ENCODE assay signal across 28 cellular contexts in the genomic region with DNA sequence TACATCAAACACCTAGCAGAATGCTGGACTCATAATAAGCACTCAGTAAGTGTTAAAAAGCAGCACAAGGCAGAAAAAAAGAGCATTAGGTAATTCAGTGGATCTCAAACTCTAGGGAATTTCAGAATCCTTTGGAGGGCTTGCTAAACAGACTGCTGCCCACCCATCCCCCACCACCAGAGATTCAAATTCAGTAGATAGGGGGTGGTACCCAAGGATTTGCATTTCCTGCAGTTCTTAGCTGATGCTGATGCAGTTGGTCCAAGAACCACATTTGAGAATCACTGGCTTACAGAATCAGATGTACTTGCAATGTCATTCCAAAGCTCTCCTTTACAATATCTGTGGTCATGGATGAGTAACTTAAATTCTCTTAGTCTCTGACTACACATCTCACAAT.
"Had no signal": no experiment of that assay in that cellular context is flagged by ENCODE, and none has a peak within 500 bp of the region (broad histone marks: within the 10 kb centered on the region; RNA-seq: fewer than 3 reads in every experiment).

No MANE protein-coding gene starts in this region.

- ATAC-seq: activated CD4-positive, alpha-beta T cell treated with anti-CD3 and anti-CD28 coated beads for 36 hours; activated CD8-positive, alpha-beta memory T cell treated with anti-CD3 and anti-CD28 coated beads, Interleukin-2, amount 10 ng/mL, durations not matched to agents 7 days and 5 days; activated CD8-positive, alpha-beta T cell treated with anti-CD3 and anti-CD28 coated beads, Interleukin-2, amount 10 ng/mL, durations not matched to agents 7 days and 5 days; activated T-cell treated with anti-CD3 and anti-CD28 coated beads, Interleukin-2, amount 50 U/mL, for 72 hours; heart left ventricle; left colon; right lobe of liver had no signal

- H3K9me3 Mint-ChIP-seq: mesothelial cell of epicardium had no signal

- H3K4me1 Mint-ChIP-seq: activated B cell treated with CpG ODN at 0.5 μM for 24 hours; activated CD4-positive, alpha-beta T cell treated with anti-CD3 and anti-CD28 coated beads for 36 hours; activated CD8-positive, alpha-beta memory T cell treated with anti-CD3 and anti-CD28 coated beads, Interleukin-2, amount 10 ng/mL, durations not matched to agents 7 days and 5 days; immature natural killer cell; naive B cell; nephron progenitor cell had no signal

- DNase-seq: activated B cell treated with CpG ODN at 0.5 μM for 24 hours; activated CD4-positive, alpha-beta T cell treated with anti-CD3 and anti-CD28 coated beads for 36 hours; activated CD8-positive, alpha-beta memory T cell treated with anti-CD3 and anti-CD28 coated beads, Interleukin-2, amount 10 ng/mL, durations not matched to agents 7 days and 5 days; activated CD8-positive, alpha-beta T cell treated with anti-CD3 and anti-CD28 coated beads, Interleukin-2, amount 10 ng/mL, durations not matched to agents 7 days and 5 days; activated effector memory CD4-positive, alpha-beta T cell treated with Interleukin-2 at 50 U/mL for 16 hours; activated naive CD4-positive, alpha-beta T cell treated with Interleukin-2 at 50 U/mL for 16 hours; activated T-cell treated with anti-CD3 and anti-CD28 coated beads, Interleukin-2, amount 50 U/mL, for 72 hours; brain microvascular endothelial cell; dorsolateral prefrontal cortex; effector memory CD4-positive, alpha-beta T cell; erythroblast; heart left ventricle; immature natural killer cell; kidney; left colon; mammary epithelial cell; naive B cell; nephron progenitor cell; ovary; right lobe of liver; stimulated activated CD4-positive, alpha-beta T cell treated with anti-CD3 and anti-CD28 coated beads, Interleukin-2, amount 100 ng/mL, for 48 hours; stimulated activated naive CD4-positive, alpha-beta T cell treated with Interleukin-2 at 50 U/mL for 16 hours; T-helper 2 cell; testis; transverse colon had no signal

- H3K27ac Mint-ChIP-seq: activated B cell treated with CpG ODN at 0.5 μM for 24 hours; activated CD4-positive, alpha-beta T cell treated with anti-CD3 and anti-CD28 coated beads for 36 hours; activated CD8-positive, alpha-beta memory T cell treated with anti-CD3 and anti-CD28 coated beads, Interleukin-2, amount 10 ng/mL, durations not matched to agents 7 days and 5 days; activated CD8-positive, alpha-beta T cell treated with anti-CD3 and anti-CD28 coated beads, Interleukin-2, amount 10 ng/mL, durations not matched to agents 7 days and 5 days; activated naive CD8-positive, alpha-beta T cell; activated T-cell treated with anti-CD3 and anti-CD28 coated beads, Interleukin-2, amount 50 U/mL, for 72 hours; immature natural killer cell; mesothelial cell of epicardium; naive B cell; nephron progenitor cell; progenitor cell of endocrine pancreas had no signal

- H3K27me3 Mint-ChIP-seq: activated B cell treated with CpG ODN at 0.5 μM for 24 hours; activated CD4-positive, alpha-beta T cell treated with anti-CD3 and anti-CD28 coated beads for 36 hours; activated CD8-positive, alpha-beta memory T cell treated with anti-CD3 and anti-CD28 coated beads, Interleukin-2, amount 10 ng/mL, durations not matched to agents 7 days and 5 days; activated naive CD8-positive, alpha-beta T cell; naive B cell; progenitor cell of endocrine pancreas had no signal

- H3K4me3 Mint-ChIP-seq: activated B cell treated with CpG ODN at 0.5 μM for 24 hours; activated CD4-positive, alpha-beta T cell treated with anti-CD3 and anti-CD28 coated beads for 36 hours; activated CD8-positive, alpha-beta memory T cell treated with anti-CD3 and anti-CD28 coated beads, Interleukin-2, amount 10 ng/mL, durations not matched to agents 7 days and 5 days; activated CD8-positive, alpha-beta T cell treated with anti-CD3 and anti-CD28 coated beads, Interleukin-2, amount 10 ng/mL, durations not matched to agents 7 days and 5 days; activated naive CD8-positive, alpha-beta T cell; activated T-cell treated with anti-CD3 and anti-CD28 coated beads, Interleukin-2, amount 50 U/mL, for 72 hours; immature natural killer cell; mesothelial cell of epicardium; naive B cell; nephron progenitor cell had no signal

- H3K36me3 Mint-ChIP-seq: activated CD8-positive, alpha-beta memory T cell treated with anti-CD3 and anti-CD28 coated beads, Interleukin-2, amount 10 ng/mL, durations not matched to agents 7 days and 5 days; activated naive CD8-positive, alpha-beta T cell; immature natural killer cell; mesothelial cell of epicardium; naive B cell had no signal
